ENCODE assay signal across 8 cellular contexts in genomic region chr17:29722411-29723198, GRCh38.
DNase-seq lines count a peak whose midpoint lies in the region; ATAC-seq and TF ChIP-seq lines count a peak whose summit lies in the region.

No MANE protein-coding gene starts in this region.

- no peaks in the 10 kb centered on the region for H3K36me3 ChIP-seq in Karpas-422 (ENCODE audit: insufficient read depth, low read length)

- H4K20me1 ChIP-seq in Karpas-422 (ENCODE audit: insufficient read depth, low read depth, low read length): no peaks in the 10 kb centered on the region

- peaks cover 80% of the 10 kb centered on the region for H3K79me2 ChIP-seq in Karpas-422 (ENCODE audit: low read length)

- no peak for TF ChIP-seq CTCF in GM12864 (IDR thresholded peaks at IDR 0.05; ENCODE audit: low read depth, low read length, missing control alignments)

- peak overlapping the region; percentile 71 for H3K4me2 ChIP-seq in Karpas-422 (ENCODE audit: low read depth, low read length, poor library complexity, severe bottlenecking)

- ATAC-seq in GM21526 (IDR thresholded peaks at IDR 0.05; ENCODE audit: low FRiP score, unreplicated experiment): peak; percentile 60
- ATAC-seq in GM18519 (IDR thresholded peaks at IDR 0.05; ENCODE audit: low FRiP score, unreplicated experiment): no peak

- peak overlapping the region; percentile 36 for H3K9ac ChIP-seq in Karpas-422 (ENCODE audit: low read length)

- H3K27ac ChIP-seq in Karpas-422 (ENCODE audit: low read length): peak overlapping the region; percentile 78

- DNase-seq in GM12864 (ENCODE audit: low read depth) (peak; percentile 90), Karpas-422 (peak; percentile 77), globus pallidus (ENCODE audit: low spot score) (peak; percentile 58), skeletal muscle cell (ENCODE audit: low read depth) (peak; percentile 75), NCI-H2196 (lab: John Stamatoyannopoulos, UW; ENCODE audit: unreplicated experiment) (no peak)
- DNase-seq in activated CD8-positive, alpha-beta memory T cell treated with anti-CD3 and anti-CD28 coated beads, Interleukin-2, amount 50 U/mL, for 4 hours: peak; percentile 26

- no peaks in the 10 kb centered on the region for H3K27me3 ChIP-seq in Karpas-422 (ENCODE audit: low read length)

- no peaks in the 10 kb centered on the region for H3K9me2 ChIP-seq in Karpas-422 (replicated peaks; ENCODE audit: insufficient read depth, low read length)

- H3K4me1 ChIP-seq in Karpas-422 (ENCODE audit: low read length): peaks cover 63% of the 10 kb centered on the region

- H3K4me3 ChIP-seq in GM12864 (ENCODE audit: low read depth, low read length) (peak overlapping the region; percentile 29; the same call in 1 of the 2 replicates), Karpas-422 (ENCODE audit: low read length) (peak overlapping the region; percentile 25; the same call in 1 of the 2 replicates), skeletal muscle cell (ENCODE audit: low read depth, low read length) (no peak overlapping the region)

- no peaks in the 10 kb centered on the region for H3K9me3 ChIP-seq in Karpas-422 (ENCODE audit: low read length)

- no peak overlapping the region for H2AFZ ChIP-seq in Karpas-422 (ENCODE audit: low read length)
